ENCODE assay signal across 29 cellular contexts in genomic region chr3:52870471-52870870, GRCh38. TPM values are rescaled to one million over a fixed set of nuclear protein-coding genes. Genes with fewer than 3 reads are reported as not detected.
"Had no signal": no experiment of that assay in that cellular context is flagged by ENCODE, and none has a peak within 500 bp of the region (broad histone marks: within the 10 kb centered on the region; RNA-seq: fewer than 3 reads in every experiment).

No MANE protein-coding gene starts in this region.

- DNase-seq: dermis blood vessel endothelial cell; effector memory CD4-positive, alpha-beta T cell; esophagus squamous epithelium; foreskin melanocyte; glutamatergic neuron; heart right ventricle; hippocampal formation; left cardiac atrium; left lung; naive thymus-derived CD8-positive, alpha-beta T cell; nephron progenitor cell; sigmoid colon; stimulated activated CD4-positive, alpha-beta T cell treated with anti-CD3 and anti-CD28 coated beads, Interleukin-2, amount 100 ng/mL, for 24 hours; stimulated activated CD4-positive, alpha-beta T cell treated with anti-CD3 and anti-CD28 coated beads, Interleukin-4, amount 100 ng/mL, for 24 hours; stimulated activated naive CD8-positive, alpha-beta T cell treated with anti-CD3 and anti-CD28 coated beads, Interleukin-15, Interleukin-2, amounts not matched to agents 100 U/mL and 50 U/mL, for 24 hours; substantia nigra; testis had no signal

- H3K27me3 ChIP-seq: esophagus squamous epithelium, heart right ventricle, left lung, right atrium auricular region, sigmoid colon, testis, tibial nerve, upper lobe of left lung had no signal

- H3K4me3 ChIP-seq: coronary artery, esophagus squamous epithelium, heart right ventricle, left lung, right atrium auricular region, sigmoid colon, testis, tibial nerve, upper lobe of left lung had no signal

- H3K79me2 ChIP-seq: parathyroid adenoma had no signal

- H3K9me3 ChIP-seq: esophagus squamous epithelium, right atrium auricular region, sigmoid colon, testis, tibial nerve, upper lobe of left lung had no signal

- H2AFZ ChIP-seq: parathyroid adenoma had no signal

- H3K36me3 ChIP-seq: esophagus squamous epithelium, left lung, right atrium auricular region, sigmoid colon, tibial nerve, upper lobe of left lung had no signal

- H3K27ac ChIP-seq: coronary artery, esophagus squamous epithelium, heart right ventricle, left lung, parathyroid adenoma, right atrium auricular region, sigmoid colon, testis, tibial nerve, upper lobe of left lung had no signal

- H3K4me1 ChIP-seq: parathyroid adenoma, right atrium auricular region, testis had no signal

- FAIRE-seq: endothelial cell of umbilical vein, islet of Langerhans, urothelium cell line had no signal

- ATAC-seq: heart right ventricle; left cardiac atrium; left lung; naive thymus-derived CD8-positive, alpha-beta T cell; stimulated activated memory B cell treated with anti-CD40 and anti-IgM and Interleukin-4, amounts not matched to agents 10 μg/mL and 1 μg/mL and 100 μg/mL, for 72 hours; stimulated activated naive CD8-positive, alpha-beta T cell treated with anti-CD3 and anti-CD28 coated beads, Interleukin-15, Interleukin-2, amounts not matched to agents 100 U/mL and 50 U/mL, for 24 hours had no signal

- H3K9ac ChIP-seq: parathyroid adenoma had no signal

RNA-seq across cellular contexts. Expression of gene MUSTN1, which starts 35.7 kb away (rescaled TPM):
- total RNA-seq: dermis blood vessel endothelial cell, epithelial cell of proximal tubule, kidney epithelial cell, progenitor cell of endocrine pancreas had no signal

RNA-seq across cellular contexts. Expression of gene ITIH4, which starts 40.0 kb away (rescaled TPM):
- total RNA-seq: epithelial cell of proximal tubule had no signal
